In the genomic region with DNA sequence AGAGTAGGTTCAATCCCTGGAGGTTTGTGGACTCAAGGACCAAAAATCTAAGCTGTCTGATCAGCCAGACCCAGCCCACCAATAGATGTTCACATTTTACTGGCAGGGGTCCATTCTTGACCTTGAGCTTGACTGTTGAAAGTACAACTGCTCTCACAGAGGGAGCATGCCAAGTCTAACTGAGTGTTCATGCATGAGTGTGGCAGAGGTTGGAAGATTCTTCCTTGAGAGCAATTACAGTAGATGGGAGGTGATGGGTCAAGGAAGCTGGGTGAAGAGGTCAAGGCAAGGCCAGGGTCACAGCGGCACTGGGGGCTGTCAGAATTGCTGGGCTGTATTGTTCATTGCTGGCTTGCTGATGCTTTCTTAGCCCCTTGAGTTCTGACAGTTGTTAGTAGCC, we compare ENCODE assay signal across 27 cellular contexts.
DNase-seq lines count a peak whose midpoint lies in the region; FAIRE-seq and TF ChIP-seq lines count a peak whose summit lies in the region.
"Had no signal": no experiment of that assay in that cellular context is flagged by ENCODE, and none has a peak within 500 bp of the region (broad histone marks: within the 10 kb centered on the region; RNA-seq: fewer than 3 reads in every experiment).

No MANE protein-coding gene starts in this region.

- no peak for TF ChIP-seq POLR2A in prostate gland (IDR thresholded peaks at IDR 0.05)

- H3K18ac ChIP-seq in mesenchymal stem cell (ENCODE audit: low read depth in 1 of 2, low read length in 2 of 2): no peak overlapping the region

- H4K8ac ChIP-seq in mesenchymal stem cell (ENCODE audit: low read length): no peak overlapping the region

- 97% methylated on average over 1 of the region's 1 CpG for WGBS in mesenchymal stem cell
- WGBS in prostate gland: 81% methylated on average over 1 of the region's 1 CpG

- intact Hi-C loops in prostate gland (cut with DNase I) (no loop called here), tibial artery (cut with DNase I; ENCODE audit: low total_unique reads) (no loop called here)

- no peak overlapping the region for H4K91ac ChIP-seq in mesenchymal stem cell (ENCODE audit: low read length)

- TF ChIP-seq CTCF in bronchial epithelial cell (IDR thresholded peaks at IDR 0.05; ENCODE audit: insufficient read depth, low read length, severe bottlenecking): no peak
- no peak for TF ChIP-seq CTCF in prostate gland (IDR thresholded peaks at IDR 0.05)
- TF ChIP-seq CTCF in tibial artery (IDR thresholded peaks at IDR 0.05): no peak
- no peak for TF ChIP-seq CTCF in WERI-Rb-1 (IDR thresholded peaks at IDR 0.05; ENCODE audit: low read depth, low read length)

- H3K4me1 ChIP-seq in mesenchymal stem cell (ENCODE audit: control insufficient read depth, insufficient read depth, low read depth, low read length): peaks cover 6% of the 10 kb centered on the region
- peaks cover 3% of the 10 kb centered on the region for H3K4me1 ChIP-seq in prostate gland (replicated peaks)
- H3K4me1 ChIP-seq in tibial artery: peaks cover 0 to 64% (median 30%) of the 10 kb centered on the region in 4 donors
- H3K4me1 ChIP-seq: SJSA1 had no signal

- peak overlapping the region; percentile 21 for H2BK120ac ChIP-seq in mesenchymal stem cell (ENCODE audit: low read depth, low read length)

- no peak overlapping the region for H3K4ac ChIP-seq in mesenchymal stem cell (ENCODE audit: low read depth in 1 of 2, low read length in 2 of 2)

- H3K27ac ChIP-seq in mesenchymal stem cell (ENCODE audit: low read length, poor library complexity, severe bottlenecking): no peak overlapping the region
- peak overlapping the region; percentile 78 to 86 for H3K27ac ChIP-seq in prostate gland
- H3K27ac ChIP-seq in tibial artery: peak overlapping the region; percentile 85 to 88
- H3K27ac ChIP-seq in WERI-Rb-1: no peak overlapping the region
- H3K27ac ChIP-seq: BLaER1, PC-9, SJSA1 had no signal

- peak; percentile 70 for FAIRE-seq in bronchial epithelial cell (lab: Jason Lieb, UNC)
- FAIRE-seq: A204.1, GM18507, HTR-8/SVneo had no signal

- H3K4me2 ChIP-seq in mesenchymal stem cell (ENCODE audit: low read length, poor library complexity, severe bottlenecking): no peak overlapping the region
- H3K4me2 ChIP-seq: BLaER1, GM23338, PC-9 had no signal

- no peaks in the 10 kb centered on the region for H3K36me3 ChIP-seq in bronchial epithelial cell (ENCODE audit: control insufficient read depth, insufficient read depth, low read length)
- H3K36me3 ChIP-seq in mesenchymal stem cell (ENCODE audit: control insufficient read depth in 1 of 2, insufficient read depth in 2 of 2, low read depth in 1 of 2, low read length in 2 of 2): no peaks in the 10 kb centered on the region
- H3K36me3 ChIP-seq in prostate gland: no peaks in the 10 kb centered on the region
- no peaks in the 10 kb centered on the region for H3K36me3 ChIP-seq in tibial artery
- no peaks in the 10 kb centered on the region for H3K36me3 ChIP-seq in WERI-Rb-1
- H3K36me3 ChIP-seq: BLaER1, SJSA1 had no signal

- H2BK12ac ChIP-seq in mesenchymal stem cell (ENCODE audit: low read length in 2 of 2): peak overlapping the region in 1 of 2 experiments; percentile 90

- no peak overlapping the region for H2AFZ ChIP-seq in mesenchymal stem cell (ENCODE audit: low read depth, low read length)
- H2AFZ ChIP-seq: GM23338, PC-9 had no signal

- DNase-seq in bronchial epithelial cell (ENCODE audit: low read depth): no peak
- no peak for DNase-seq in mesenchymal stem cell
- no peak for DNase-seq in prostate gland (ENCODE audit: low spot score)
- no peak for DNase-seq in tibial artery
- DNase-seq in WERI-Rb-1: no peak
- no peak for DNase-seq in NCI-H1092 treated with DMSO at 0.1 percent for 48 hours (lab: John Stamatoyannopoulos, UW)
- no peak for DNase-seq in NOMO-1 (lab: John Stamatoyannopoulos, UW; ENCODE audit: unreplicated experiment in 2 of 2)
- no peak for DNase-seq in dermis blood vessel endothelial cell
- DNase-seq: CD4-positive, CD25-positive, alpha-beta regulatory T cell; DMS153; H9; HFFc6; KBM-7; NCI-H2029; NCI-H446 treated with DMSO at 0.1 percent for 48 hours; NCI-H526; NCI-H82; NK-92 treated with Interleukin-12 subunit alpha and Interleukin-12 subunit beta, amount 100 ng/mL, for 24 hours; PC-9; Right ventricle myocardium superior; RPMI8226 had no signal

- no peaks in the 10 kb centered on the region for H3K79me1 ChIP-seq in mesenchymal stem cell (replicated peaks; ENCODE audit: low read length, poor library complexity, severe bottlenecking)

- H3K4me3 ChIP-seq in bronchial epithelial cell (ENCODE audit: low read depth, low read length): no peak overlapping the region
- H3K4me3 ChIP-seq in mesenchymal stem cell (ENCODE audit: insufficient read depth in 1 of 2, low read depth in 1 of 2, low read length in 2 of 2): no peak overlapping the region
- H3K4me3 ChIP-seq in prostate gland: no peak overlapping the region
- H3K4me3 ChIP-seq in tibial artery: no peak overlapping the region
- no peak overlapping the region for H3K4me3 ChIP-seq in WERI-Rb-1 (ENCODE audit: low read depth, low read length)
- H3K4me3 ChIP-seq: BLaER1, GM23338, PC-9, SJSA1 had no signal

- no peak overlapping the region for H2BK5ac ChIP-seq in mesenchymal stem cell (ENCODE audit: low read depth, low read length, poor library complexity, severe bottlenecking)

- H3K14ac ChIP-seq in mesenchymal stem cell (ENCODE audit: low read length in 2 of 2): no peak overlapping the region

- no peaks in the 10 kb centered on the region for H3K9me3 ChIP-seq in mesenchymal stem cell (ENCODE audit: control insufficient read depth, low read length)
- no peaks in the 10 kb centered on the region for H3K9me3 ChIP-seq in prostate gland
- H3K9me3 ChIP-seq in tibial artery: no peaks in the 10 kb centered on the region
- no peaks in the 10 kb centered on the region for H3K9me3 ChIP-seq in WERI-Rb-1 (ENCODE audit: severe bottlenecking)
- H3K9me3 ChIP-seq: BLaER1, SJSA1 had no signal

- H3K9ac ChIP-seq in mesenchymal stem cell (ENCODE audit: low read length): no peak overlapping the region
- H3K9ac ChIP-seq: BLaER1 had no signal

- no peak overlapping the region for H2AK5ac ChIP-seq in mesenchymal stem cell (ENCODE audit: low read length, severe bottlenecking)

- no peak overlapping the region for H2BK15ac ChIP-seq in mesenchymal stem cell (ENCODE audit: low read depth, poor library complexity, severe bottlenecking)

- no peak overlapping the region for H3K23ac ChIP-seq in mesenchymal stem cell (ENCODE audit: low read length in 2 of 2)

- H3K27me3 ChIP-seq in bronchial epithelial cell (ENCODE audit: control insufficient read depth, insufficient read depth, low read length) (no peaks in the 10 kb centered on the region), mesenchymal stem cell (ENCODE audit: control insufficient read depth in 1 of 2, insufficient read depth in 1 of 2, low read length in 2 of 2) (peaks cover 0 to 43% of the 10 kb centered on the region in 2 experiments), prostate gland (replicated peaks; ENCODE audit: insufficient read depth) (no peaks in the 10 kb centered on the region), tibial artery (no peaks in the 10 kb centered on the region), WERI-Rb-1 (ENCODE audit: insufficient read depth, low read depth, severe bottlenecking) (no peaks in the 10 kb centered on the region)
- H3K27me3 ChIP-seq: BLaER1, SJSA1 had no signal

Comparison
In these comparisons a context has a peak if more than half of its experiments do, and no peak if none do; other contexts are left out.
1. H3K27ac ChIP-seq: peak in prostate gland (2 of 2) and tibial artery (2 of 2); none in mesenchymal stem cell (single experiment) and WERI-Rb-1 (single experiment).